8 cellular contexts compared by ENCODE assay signal in the genomic region with DNA sequence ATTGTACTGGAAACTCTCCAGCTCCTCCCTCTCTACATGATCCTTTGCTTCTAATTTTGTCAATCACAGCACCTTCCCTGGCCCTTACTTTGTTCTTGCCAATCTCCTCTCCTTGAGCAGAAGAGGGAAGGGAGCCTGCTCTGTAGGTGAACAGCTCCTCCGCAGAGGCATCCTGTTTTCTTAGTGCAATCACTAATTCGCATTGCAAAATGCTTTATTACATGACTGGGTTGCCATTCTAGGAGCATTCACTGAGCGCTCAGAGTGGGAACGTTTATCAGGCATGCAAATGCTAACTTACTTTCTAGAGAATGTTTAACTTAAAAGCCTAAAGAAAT. TPM values are rescaled to one million over a fixed set of nuclear protein-coding genes. Genes with fewer than 3 reads are reported as not detected.
A peak's percentile ranks its signal among the peaks of the same experiment; 100 is the strongest.
DNase-seq lines count a peak whose midpoint lies in the region; ATAC-seq and TF ChIP-seq lines count a peak whose summit lies in the region.

No MANE protein-coding gene starts in this region.

- ATAC-seq in HG02642 (IDR thresholded peaks at IDR 0.05; ENCODE audit: poor library complexity, unreplicated experiment) (peak; percentile 4), lung (ENCODE audit: insufficient read depth, low FRiP score) (peak; percentile 4), HG03439 (IDR thresholded peaks at IDR 0.05; ENCODE audit: unreplicated experiment) (no peak), HG02763 (IDR thresholded peaks at IDR 0.05; ENCODE audit: unreplicated experiment) (no peak)

- peaks cover 0 to 2% of the 10 kb centered on the region in 2 donors for H3K36me3 ChIP-seq in lung (ENCODE audit: control insufficient read depth in 2 of 2, insufficient read depth in 2 of 2, low read length in 2 of 2)

- H3K9me3 ChIP-seq in lung (ENCODE audit: control insufficient read depth in 2 of 2, insufficient read depth in 1 of 2, low read length in 1 of 2), result no peaks in the 10 kb centered on the region

- H3K27ac Mint-ChIP-seq in CD14-positive monocyte, result peak overlapping the region in 1 of 7 donors; percentile 15
- H3K27ac Mint-ChIP-seq in activated naive CD8-positive, alpha-beta T cell treated with anti-CD3 and anti-CD28 coated beads for 36 hours, result no peak overlapping the region

- no peak overlapping the region for H3K4me3 ChIP-seq in lung

- peaks cover 10 to 13% of the 10 kb centered on the region in 2 donors for H3K4me1 ChIP-seq in lung (ENCODE audit: control insufficient read depth in 2 of 2, insufficient read depth in 2 of 2, low read length in 2 of 2)

- no peak overlapping the region for H3K27ac ChIP-seq in lung (ENCODE audit: low read depth in 1 of 2, low read length in 1 of 2)

- intact Hi-C loops in CD14-positive monocyte (cut with micrococcal nuclease), result loop anchor here (2.0 to 5.0 kb wide), 4 partner anchors 328 to 630 kb away; no protein-coding TSS in a partner anchor

- DNase-seq in CD14-positive monocyte (ENCODE audit: low spot score) (no peak), lung (ENCODE audit: low spot score) (no peak), NCI-H1694 (lab: John Stamatoyannopoulos, UW) (no peak), SK-N-DZ (ENCODE audit: low spot score) (no peak)
- DNase-seq in activated naive CD8-positive, alpha-beta T cell treated with anti-CD3 and anti-CD28 coated beads for 36 hours, result no peak

- WGBS in lung, 2 donors, result 3 to 5% methylated on average over 4 of the region's 4 CpGs

- peak overlapping the region; percentile 34 to 80 for H3K4me3 Mint-ChIP-seq in CD14-positive monocyte
- peak overlapping the region; percentile 48 for H3K4me3 Mint-ChIP-seq in activated naive CD8-positive, alpha-beta T cell treated with anti-CD3 and anti-CD28 coated beads for 36 hours

- H3K4me1 Mint-ChIP-seq in CD14-positive monocyte, result peaks cover 24% of the 10 kb centered on the region
- H3K4me1 Mint-ChIP-seq in activated naive CD8-positive, alpha-beta T cell treated with anti-CD3 and anti-CD28 coated beads for 36 hours, result peaks cover 39% of the 10 kb centered on the region

- peaks cover 6 to 15% (median 9%) of the 10 kb centered on the region in 3 donors for H3K27me3 Mint-ChIP-seq in CD14-positive monocyte (ENCODE audit: low read depth in 3 of 3)
- H3K27me3 Mint-ChIP-seq in activated naive CD8-positive, alpha-beta T cell treated with anti-CD3 and anti-CD28 coated beads for 36 hours, result peaks cover 5% of the 10 kb centered on the region

- H3K9me3 Mint-ChIP-seq in CD14-positive monocyte, result peaks cover 0 to 4% (median 0%) of the 10 kb centered on the region in 7 donors
- no peaks in the 10 kb centered on the region for H3K9me3 Mint-ChIP-seq in activated naive CD8-positive, alpha-beta T cell treated with anti-CD3 and anti-CD28 coated beads for 36 hours

- TF ChIP-seq CTCF in CD14-positive monocyte (IDR thresholded peaks at IDR 0.05) (no peak), lung (IDR thresholded peaks at IDR 0.05; ENCODE audit: control extremely low read depth, extremely low read depth) (no peak)

- H3K36me3 Mint-ChIP-seq in CD14-positive monocyte, result peaks cover 15 to 19% of the 10 kb centered on the region in 2 donors
- H3K36me3 Mint-ChIP-seq in activated naive CD8-positive, alpha-beta T cell treated with anti-CD3 and anti-CD28 coated beads for 36 hours, result peaks cover 5% of the 10 kb centered on the region

- no peaks in the 10 kb centered on the region for H3K27me3 ChIP-seq in lung (ENCODE audit: control insufficient read depth, insufficient read depth)

RNA-seq across cellular contexts. Expression of gene SNX18, which starts 0.4 kb away (rescaled TPM):
- polyA plus RNA-seq in CD14-positive monocyte (10 to 100 TPM in 1 of 2 donors, 1 to 10 TPM in 1; 6.8 to 12.4 TPM), lung (10 to 100 TPM in 1 of 2 donors, 1 to 10 TPM in 1; 5.5 to 33.0 TPM)
- total RNA-seq in activated naive CD8-positive, alpha-beta T cell treated with anti-CD3 and anti-CD28 coated beads for 36 hours, result 1 to 10 TPM; 7.4 to 7.6 TPM
- 10 to 100 TPM; 36.9 to 43.4 TPM for total RNA-seq in lung
- 4.9 and 5.2 TPM in 2 replicates for polyA plus RNA-seq in SK-N-DZ (2014; cell fraction: cytosol; rRNA removed)
- polyA plus RNA-seq in SK-N-DZ (2014; cell fraction: nucleus; rRNA removed), result 2.6 and 3.0 TPM in 2 replicates

Comparison
In these comparisons a context has a peak if more than half of its experiments do, and no peak if none do; other contexts are left out.
1. ATAC-seq: peak in HG02642 (single experiment) and lung (single experiment); none in HG03439 (single experiment) and HG02763 (single experiment).
2. RNA of gene SNX18, which starts 0.4 kb away (total RNA-seq): 36.9 to 43.4 TPM in lung; 7.4 to 7.6 TPM in activated naive CD8-positive, alpha-beta T cell treated with anti-CD3 and anti-CD28 coated beads for 36 hours; every median in the first group is over 4 times any median in the second.